In genomic region chr7:158944950-158945349, GRCh38 we compare ENCODE assay signal across 15 cellular contexts.
DNase-seq lines count a peak whose midpoint lies in the region; ATAC-seq and TF ChIP-seq lines count a peak whose summit lies in the region.
"Had no signal": no experiment of that assay in that cellular context is flagged by ENCODE, and none has a peak within 500 bp of the region (broad histone marks: within the 10 kb centered on the region; RNA-seq: fewer than 3 reads in every experiment).

No MANE protein-coding gene starts in this region.

- no peak for TF ChIP-seq CTCF in coronary artery (IDR thresholded peaks at IDR 0.05)

- H3K4me3 Mint-ChIP-seq in central memory CD8-positive, alpha-beta T cell = no peak overlapping the region
- H3K4me3 Mint-ChIP-seq: CD4-positive, alpha-beta T cell had no signal

- H4K8ac ChIP-seq in neuronal stem cell (ENCODE audit: low read depth, low read length) = no peak overlapping the region

- no peak overlapping the region for H2BK12ac ChIP-seq in neuronal stem cell (ENCODE audit: low read length)

- peak; percentile 59 for DNase-seq in activated effector memory CD4-positive, alpha-beta T cell treated with anti-CD3 and anti-CD28 coated beads, Interleukin-2, amount 50 U/mL, for 16 hours
- DNase-seq in activated effector memory CD4-positive, alpha-beta T cell treated with Interleukin-2 at 50 U/mL for 16 hours = no peak
- DNase-seq in central memory CD8-positive, alpha-beta T cell (ENCODE audit: low spot score in 2 of 2) = no peak
- DNase-seq in neuronal stem cell (ENCODE audit: low spot score) (no peak), coronary artery (ENCODE audit: low spot score) (no peak)
- DNase-seq in stimulated activated CD4-positive, alpha-beta T cell treated with anti-CD3 and anti-CD28 coated beads, Interleukin-4, amount 100 ng/mL, for 24 hours = no peak
- DNase-seq: AML-193; CD4-positive, alpha-beta T cell had no signal

- H3K9me3 Mint-ChIP-seq in central memory CD8-positive, alpha-beta T cell = peaks cover 6% of the 10 kb centered on the region
- H3K9me3 Mint-ChIP-seq: CD4-positive, alpha-beta T cell had no signal

- H3K23ac ChIP-seq in neuronal stem cell (ENCODE audit: low read depth, low read length, poor library complexity) = no peak overlapping the region

- no peaks in the 10 kb centered on the region for H3K4me1 Mint-ChIP-seq in central memory CD8-positive, alpha-beta T cell

- WGBS in neuronal stem cell (ENCODE audit: extremely low coverage in 2 of 2, insufficient read length in 2 of 2, insufficient replicate concordance in 1 of 2), 2 donors = no CpG with 5 or more reads among the region's 8 CpGs

- no peak overlapping the region for H4K91ac ChIP-seq in neuronal stem cell (ENCODE audit: low read depth, low read length, poor library complexity)

- H3K4ac ChIP-seq in neuronal stem cell (ENCODE audit: low read length) = no peak overlapping the region

- H3K36me3 ChIP-seq in neuronal stem cell (replicated peaks in 1 of 2; ENCODE audit: control insufficient read depth in 2 of 2, insufficient read depth in 2 of 2, low read length in 2 of 2) = peaks cover 35 to 82% of the 10 kb centered on the region in 2 donors
- H3K36me3 ChIP-seq: HAP-1 had no signal

- H3K14ac ChIP-seq in neuronal stem cell (ENCODE audit: low read length) = peak overlapping the region; percentile 14

- peaks cover 12% of the 10 kb centered on the region for H3K36me3 Mint-ChIP-seq in central memory CD8-positive, alpha-beta T cell (ENCODE audit: insufficient read depth)

- H2BK120ac ChIP-seq in neuronal stem cell (ENCODE audit: low read depth, low read length) = no peak overlapping the region

- H3K27ac ChIP-seq in neuronal stem cell (replicated peaks; ENCODE audit: low read length) (no peak overlapping the region), coronary artery (no peak overlapping the region)
- H3K27ac ChIP-seq: 22Rv1, A549, C4-2B, HL-60 had no signal

- no peak overlapping the region for H3K4me3 ChIP-seq in neuronal stem cell (ENCODE audit: low read length in 2 of 2)
- no peak overlapping the region for H3K4me3 ChIP-seq in coronary artery
- H3K4me3 ChIP-seq: A549, HAP-1 had no signal

- H3K18ac ChIP-seq in neuronal stem cell (ENCODE audit: low read length) = no peak overlapping the region

- no peaks in the 10 kb centered on the region for H3K27me3 Mint-ChIP-seq in central memory CD8-positive, alpha-beta T cell
- H3K27me3 Mint-ChIP-seq: CD4-positive, alpha-beta T cell had no signal

- no peak overlapping the region for H2AK5ac ChIP-seq in neuronal stem cell (ENCODE audit: low read depth, low read length)

- H2AFZ ChIP-seq in neuronal stem cell (ENCODE audit: low read length) = no peak overlapping the region

- H3K27ac Mint-ChIP-seq in central memory CD8-positive, alpha-beta T cell (ENCODE audit: low read depth) = peak overlapping the region; percentile 22
- H3K27ac Mint-ChIP-seq: CD4-positive, alpha-beta T cell had no signal

- H3K4me2 ChIP-seq in neuronal stem cell (ENCODE audit: insufficient read depth, low read length, poor library complexity, severe bottlenecking) = no peak overlapping the region
- H3K4me2 ChIP-seq: A549 had no signal

- peaks cover 3 to 6% of the 10 kb centered on the region in 2 donors for H3K9me3 ChIP-seq in neuronal stem cell (replicated peaks in 1 of 2; ENCODE audit: control insufficient read depth in 2 of 2, insufficient read depth in 1 of 2, low read depth in 1 of 2, low read length in 2 of 2)
- H3K9me3 ChIP-seq: Caco-2, HAP-1 had no signal

- ATAC-seq in central memory CD8-positive, alpha-beta T cell (replicated peaks; ENCODE audit: extremely low read depth, poor library complexity, severe bottlenecking) = no peak
- ATAC-seq in HG03565 (IDR thresholded peaks at IDR 0.05; ENCODE audit: unreplicated experiment) = no peak

- H3K79me1 ChIP-seq in neuronal stem cell (ENCODE audit: low read depth, low read length) = no peaks in the 10 kb centered on the region

- peaks cover 0 to 3% (median 0%) of the 10 kb centered on the region in 3 experiments for H3K27me3 ChIP-seq in neuronal stem cell (ENCODE audit: control insufficient read depth in 3 of 3, insufficient read depth in 3 of 3, low read depth in 1 of 3, low read length in 3 of 3)

- no peak overlapping the region for H3K9ac ChIP-seq in neuronal stem cell (ENCODE audit: low read depth, low read length, poor library complexity)

- no peak overlapping the region for H2BK15ac ChIP-seq in neuronal stem cell (ENCODE audit: low read length)

- no peak overlapping the region for H2BK5ac ChIP-seq in neuronal stem cell (ENCODE audit: low read length)

- no peaks in the 10 kb centered on the region for H3K4me1 ChIP-seq in neuronal stem cell (ENCODE audit: control insufficient read depth in 2 of 2, insufficient read depth in 1 of 2, low read depth in 1 of 2, low read length in 2 of 2)
- H3K4me1 ChIP-seq: A549, Caco-2, HAP-1 had no signal
